In the genomic region with DNA sequence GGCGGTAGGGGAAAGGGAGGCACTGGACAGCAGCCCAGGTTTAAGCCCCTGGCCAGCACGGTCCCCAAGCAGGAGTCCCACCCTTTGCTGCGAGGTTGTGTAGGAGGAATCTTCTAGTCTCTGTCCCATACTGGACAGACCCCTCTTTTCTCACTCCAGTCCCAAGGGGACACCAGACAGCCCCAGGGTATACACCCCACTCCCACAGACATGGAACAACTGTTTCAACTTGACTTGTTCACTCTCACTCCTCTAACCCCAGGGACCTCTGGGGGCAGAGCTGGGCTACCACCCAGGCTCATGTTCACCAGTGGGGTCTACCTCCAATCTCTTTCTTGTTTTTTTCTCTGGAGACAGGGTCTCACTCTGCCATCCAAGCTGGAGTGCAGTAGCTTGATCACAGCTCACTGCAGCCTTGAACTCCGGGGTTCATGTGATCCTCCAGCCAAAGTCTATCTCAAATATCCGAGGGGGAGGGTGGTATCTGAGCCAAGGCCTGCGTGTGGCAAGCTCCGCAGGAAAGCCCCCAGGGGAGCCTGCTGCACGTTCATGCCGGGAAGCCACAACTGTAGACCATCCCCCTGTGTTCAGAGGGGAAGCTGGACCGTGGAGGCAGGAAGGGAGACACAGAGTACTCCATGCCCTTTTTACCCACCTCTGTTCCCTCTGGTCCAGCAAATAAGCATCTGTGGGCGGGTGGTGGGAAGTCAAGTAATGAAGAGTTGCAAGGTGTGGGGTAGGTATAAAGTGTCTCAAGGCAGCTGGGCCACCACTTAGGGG, we compare ENCODE assay signal across 10 cellular contexts. TPM values are rescaled to one million over a fixed set of nuclear protein-coding genes. Genes with fewer than 3 reads are reported as not detected.
DNase-seq lines count a peak whose midpoint lies in the region; ATAC-seq and TF ChIP-seq lines count a peak whose summit lies in the region.
"Had no signal": no experiment of that assay in that cellular context is flagged by ENCODE, and none has a peak within 500 bp of the region (broad histone marks: within the 10 kb centered on the region; RNA-seq: fewer than 3 reads in every experiment).

No MANE protein-coding gene starts in this region.

- H3K27me3 ChIP-seq in testis = no peaks in the 10 kb centered on the region

- TF ChIP-seq POLR2A in testis (IDR thresholded peaks at IDR 0.05) = no peak

- H3K9me3 Mint-ChIP-seq in activated naive CD4-positive, alpha-beta T cell treated with anti-CD3 and anti-CD28 coated beads, Interleukin-2, amount 10 ng/mL, durations not matched to agents 7 days and 5 days = no peaks in the 10 kb centered on the region
- no peaks in the 10 kb centered on the region for H3K9me3 Mint-ChIP-seq in activated CD8-positive, alpha-beta T cell treated with anti-CD3 and anti-CD28 coated beads, Interleukin-2, amount 10 ng/mL, durations not matched to agents 7 days and 5 days (ENCODE audit: insufficient read depth)
- no peaks in the 10 kb centered on the region for H3K9me3 Mint-ChIP-seq in immature natural killer cell

- H3K27ac Mint-ChIP-seq in activated naive CD4-positive, alpha-beta T cell treated with anti-CD3 and anti-CD28 coated beads, Interleukin-2, amount 10 ng/mL, durations not matched to agents 7 days and 5 days = peak overlapping the region; percentile 77
- peak overlapping the region; percentile 68 for H3K27ac Mint-ChIP-seq in activated CD8-positive, alpha-beta T cell treated with anti-CD3 and anti-CD28 coated beads, Interleukin-2, amount 10 ng/mL, durations not matched to agents 7 days and 5 days
- H3K27ac Mint-ChIP-seq in immature natural killer cell = peak overlapping the region; percentile 36 to 85 (median 48)

- intact Hi-C loops in testis (cut with DNase I; ENCODE audit: low total_unique reads) = no loop called here

- peaks cover 21% of the 10 kb centered on the region for H3K4me1 ChIP-seq in testis

- H3K27me3 Mint-ChIP-seq in activated naive CD4-positive, alpha-beta T cell treated with anti-CD3 and anti-CD28 coated beads, Interleukin-2, amount 10 ng/mL, durations not matched to agents 7 days and 5 days = peaks cover 7% of the 10 kb centered on the region
- H3K27me3 Mint-ChIP-seq in activated CD8-positive, alpha-beta T cell treated with anti-CD3 and anti-CD28 coated beads, Interleukin-2, amount 10 ng/mL, durations not matched to agents 7 days and 5 days (ENCODE audit: low read depth) = no peaks in the 10 kb centered on the region
- H3K27me3 Mint-ChIP-seq in immature natural killer cell (ENCODE audit: low read depth in 3 of 3) = peaks cover 7 to 13% (median 9%) of the 10 kb centered on the region in 3 donors

- 32 to 37% methylated on average over 10 to 11 of the region's 11 CpGs for WGBS in testis, 2 donors

- no peaks in the 10 kb centered on the region for H3K36me3 ChIP-seq in testis (ENCODE audit: low read depth, missing control alignments)

- no peaks in the 10 kb centered on the region for H3K9me3 ChIP-seq in testis

- POLR2A ChIA-PET in activated CD8-positive, alpha-beta T cell treated with anti-CD3 and anti-CD28 coated beads, Interleukin-2, amount 10 ng/mL, durations not matched to agents 7 days and 5 days (lab: Charles Lee) = interaction anchor here (0.7 kb wide), 1 partner anchor 16 kb away, joined by 3 read pairs; no protein-coding TSS in a partner anchor

- peak overlapping the region; percentile 44 to 50 for H3K27ac ChIP-seq in testis

- DNase-seq in activated naive CD4-positive, alpha-beta T cell treated with anti-CD3 and anti-CD28 coated beads, Interleukin-2, amount 10 ng/mL, durations not matched to agents 7 days and 5 days = no peak
- no peak for DNase-seq in activated naive CD4-positive, alpha-beta T cell treated with Interleukin-2 at 50 U/mL for 16 hours
- no peak for DNase-seq in activated CD8-positive, alpha-beta T cell treated with anti-CD3 and anti-CD28 coated beads, Interleukin-2, amount 10 ng/mL, durations not matched to agents 7 days and 5 days
- DNase-seq in immature natural killer cell = no peak
- DNase-seq in testis = no peak
- no peak for DNase-seq in SHP77 (lab: John Stamatoyannopoulos, UW)
- no peak for DNase-seq in H4 (ENCODE audit: low spot score)
- DNase-seq: NCI-H2029 treated with DMSO at 0.1 percent for 48 hours had no signal

- H3K4me3 ChIP-seq in testis = no peak overlapping the region

- H3K4me1 Mint-ChIP-seq in activated naive CD4-positive, alpha-beta T cell treated with anti-CD3 and anti-CD28 coated beads, Interleukin-2, amount 10 ng/mL, durations not matched to agents 7 days and 5 days = peaks cover 34% of the 10 kb centered on the region
- peaks cover 30% of the 10 kb centered on the region for H3K4me1 Mint-ChIP-seq in activated CD8-positive, alpha-beta T cell treated with anti-CD3 and anti-CD28 coated beads, Interleukin-2, amount 10 ng/mL, durations not matched to agents 7 days and 5 days (ENCODE audit: low read depth)
- H3K4me1 Mint-ChIP-seq in immature natural killer cell = peaks cover 34 to 42% of the 10 kb centered on the region in 2 donors

- H3K4me3 Mint-ChIP-seq in activated naive CD4-positive, alpha-beta T cell treated with anti-CD3 and anti-CD28 coated beads, Interleukin-2, amount 10 ng/mL, durations not matched to agents 7 days and 5 days = peak overlapping the region; percentile 80
- peak overlapping the region; percentile 97 for H3K4me3 Mint-ChIP-seq in activated CD8-positive, alpha-beta T cell treated with anti-CD3 and anti-CD28 coated beads, Interleukin-2, amount 10 ng/mL, durations not matched to agents 7 days and 5 days
- peak overlapping the region; percentile 70 to 86 (median 83) for H3K4me3 Mint-ChIP-seq in immature natural killer cell

- H3K36me3 Mint-ChIP-seq in activated naive CD4-positive, alpha-beta T cell treated with anti-CD3 and anti-CD28 coated beads, Interleukin-2, amount 10 ng/mL, durations not matched to agents 7 days and 5 days = peaks cover 21% of the 10 kb centered on the region
- H3K36me3 Mint-ChIP-seq in activated CD8-positive, alpha-beta T cell treated with anti-CD3 and anti-CD28 coated beads, Interleukin-2, amount 10 ng/mL, durations not matched to agents 7 days and 5 days (ENCODE audit: low read depth) = peaks cover 10% of the 10 kb centered on the region
- H3K36me3 Mint-ChIP-seq in immature natural killer cell = no peaks in the 10 kb centered on the region

- no peak for TF ChIP-seq CTCF in testis (IDR thresholded peaks at IDR 0.05)

- ATAC-seq in activated CD8-positive, alpha-beta T cell treated with anti-CD3 and anti-CD28 coated beads, Interleukin-2, amount 10 ng/mL, durations not matched to agents 7 days and 5 days = no peak
- ATAC-seq in GM19463 (IDR thresholded peaks at IDR 0.05; ENCODE audit: unreplicated experiment) = no peak
- ATAC-seq: sciatic nerve had no signal

- CTCF ChIA-PET in activated naive CD4-positive, alpha-beta T cell treated with anti-CD3 and anti-CD28 coated beads, Interleukin-2, amount 10 ng/mL, durations not matched to agents 7 days and 5 days (lab: Charles Lee) = interaction anchor here (0.8 to 1.7 kb wide), 14 partner anchors 9 to 215 kb away, joined by 3 to 22 read pairs (median 3); no protein-coding TSS in a partner anchor
- CTCF ChIA-PET in activated CD8-positive, alpha-beta T cell treated with anti-CD3 and anti-CD28 coated beads, Interleukin-2, amount 10 ng/mL, durations not matched to agents 7 days and 5 days (lab: Charles Lee) = interaction anchor here (0.8 to 4.8 kb wide), 3 partner anchors 8 to 16 kb away, joined by 3 to 42 read pairs (median 4); no protein-coding TSS in a partner anchor

RNA-seq across cellular contexts. Expression of gene PTGES2, which starts 1.8 kb away (rescaled TPM):
- 10 to 100 TPM; 51.8 to 57.7 TPM for total RNA-seq in activated CD8-positive, alpha-beta T cell treated with anti-CD3 and anti-CD28 coated beads, Interleukin-2, amount 10 ng/mL, durations not matched to agents 7 days and 5 days
- polyA plus RNA-seq in immature natural killer cell (10 to 100 TPM; 31.4 to 60.9 (median 56.6) TPM), testis (ENCODE audit: insufficient read depth, low read depth, low replicate concordance) (53.1 TPM)
- 10 to 100 TPM; 95.8 to 96.4 TPM for total RNA-seq in testis
- total RNA-seq in H4 (2014; rRNA removed; shearing (Covaris generic)) = 25.7 and 37.0 TPM in 2 replicates

RNA-seq across cellular contexts. Expression of gene LCN2, which starts 23.5 kb away (rescaled TPM):
- total RNA-seq in activated CD8-positive, alpha-beta T cell treated with anti-CD3 and anti-CD28 coated beads, Interleukin-2, amount 10 ng/mL, durations not matched to agents 7 days and 5 days = not detected
- under 1 TPM in 2 of 3 donors, not detected in 1; 0.44 to 0.66 TPM for polyA plus RNA-seq in immature natural killer cell
- total RNA-seq in testis = not detected
- polyA plus RNA-seq in testis (ENCODE audit: insufficient read depth, low read depth, low replicate concordance) = 2.2 TPM
- total RNA-seq in H4 (2014; rRNA removed; shearing (Covaris generic)) = 0.19 TPM in 1 of 2 replicates, not detected in the other

RNA-seq across cellular contexts. Expression of gene BBLN, which starts 34.3 kb away (rescaled TPM):
- 100 to 1,000 TPM in 1 of 2 experiments, 10 to 100 TPM in 1; 94.3 to 105 TPM for total RNA-seq in activated CD8-positive, alpha-beta T cell treated with anti-CD3 and anti-CD28 coated beads, Interleukin-2, amount 10 ng/mL, durations not matched to agents 7 days and 5 days
- polyA plus RNA-seq in immature natural killer cell = 100 to 1,000 TPM; 115 to 194 (median 182) TPM
- 100 to 1,000 TPM; 219 to 225 TPM for total RNA-seq in testis
- polyA plus RNA-seq in testis (ENCODE audit: insufficient read depth, low read depth, low replicate concordance) = 56.9 TPM
- 137 and 245 TPM in 2 replicates for total RNA-seq in H4 (2014; rRNA removed; shearing (Covaris generic))

RNA-seq across cellular contexts. Expression of gene SLC25A25, which starts 57.7 kb away (rescaled TPM):
- 10 to 100 TPM; 17.2 to 19.2 TPM for total RNA-seq in activated CD8-positive, alpha-beta T cell treated with anti-CD3 and anti-CD28 coated beads, Interleukin-2, amount 10 ng/mL, durations not matched to agents 7 days and 5 days
- polyA plus RNA-seq in immature natural killer cell (1 to 10 TPM; 2.8 to 8.8 (median 4.9) TPM), testis (ENCODE audit: insufficient read depth, low read depth, low replicate concordance) (15.0 TPM)
- total RNA-seq in testis = 10 to 100 TPM; 19.1 to 21.1 TPM
- 4.7 and 5.8 TPM in 2 replicates for total RNA-seq in H4 (2014; rRNA removed; shearing (Covaris generic))

RNA-seq across cellular contexts. Expression of gene NAIF1, which starts 58.6 kb away (rescaled TPM):
- 10 to 100 TPM; 13.3 to 15.4 TPM for total RNA-seq in activated CD8-positive, alpha-beta T cell treated with anti-CD3 and anti-CD28 coated beads, Interleukin-2, amount 10 ng/mL, durations not matched to agents 7 days and 5 days
- polyA plus RNA-seq in immature natural killer cell (10 to 100 TPM in 2 of 3 donors, 1 to 10 TPM in 1; 5.1 to 17.2 (median 10.5) TPM), testis (ENCODE audit: insufficient read depth, low read depth, low replicate concordance) (25.1 TPM)
- total RNA-seq in testis = 10 to 100 TPM; 18.5 to 19.4 TPM
- 6.5 and 12.3 TPM in 2 replicates for total RNA-seq in H4 (2014; rRNA removed; shearing (Covaris generic))
